17 cellular contexts compared by ENCODE assay signal in the genomic region with DNA sequence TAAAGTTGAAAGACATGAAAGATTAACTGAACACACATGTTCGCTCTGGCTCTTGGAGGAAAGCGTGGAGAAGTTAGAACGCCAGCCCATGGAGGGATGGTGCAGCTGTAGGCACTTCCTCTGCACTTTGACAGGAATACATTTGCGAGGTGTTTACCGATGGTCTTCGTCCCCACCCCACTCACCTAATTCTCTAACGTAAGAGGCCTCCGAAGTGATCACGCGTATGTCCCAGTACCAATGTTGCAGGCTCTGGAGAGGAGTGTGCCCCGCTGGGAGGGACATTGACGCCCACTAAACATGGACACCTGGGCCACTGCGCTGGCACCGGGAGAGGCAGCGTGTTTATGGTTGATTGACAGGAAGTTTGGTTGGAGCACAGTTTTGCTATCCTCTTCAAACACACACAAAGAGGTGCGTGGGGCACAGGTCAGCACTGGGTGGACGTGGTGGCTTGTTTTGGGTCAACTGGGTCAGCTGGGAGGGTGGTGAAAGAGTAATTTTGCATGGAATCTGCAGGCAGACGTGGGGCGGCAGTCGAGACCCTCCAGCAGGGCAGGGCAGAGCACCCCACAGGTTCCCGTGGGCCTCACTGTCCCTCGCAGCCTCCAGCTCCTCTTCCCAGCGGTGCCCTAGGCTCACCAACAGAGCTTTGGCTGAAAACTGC.
"Had no signal": no experiment of that assay in that cellular context is flagged by ENCODE, and none has a peak within 500 bp of the region (broad histone marks: within the 10 kb centered on the region; RNA-seq: fewer than 3 reads in every experiment).

No MANE protein-coding gene starts in this region.

- H3K4me1 Mint-ChIP-seq: stimulated activated memory B cell treated with anti-CD40 and anti-IgM and Interleukin-4, amounts not matched to agents 10 μg/mL and 1 μg/mL and 100 μg/mL, for 72 hours had no signal

- H3K27ac Mint-ChIP-seq: activated T-helper 1 cell treated with anti-CD3 and anti-CD28 coated beads, Interleukin-12 subunit alpha, Interleukin-12 subunit beta, Interleukin-2, Interleukin-4 antibody, amounts not matched to agents 30 ng/mL and 10 ng/mL and 1 ng/mL, durations not matched to agents 14 hours and 24 hours and 36 hours; stimulated activated memory B cell treated with anti-CD40 and anti-IgM and Interleukin-4, amounts not matched to agents 10 μg/mL and 1 μg/mL and 100 μg/mL, for 72 hours; T-helper 1 cell treated with Interleukin-12 subunit alpha and Interleukin-12 subunit beta and Interleukin-4 antibody, amounts not matched to agents 30 μg/mL and 1 μg/mL, for 36 hours had no signal

- H3K27me3 ChIP-seq: brain microvascular endothelial cell, ovary, thyroid gland, uterus had no signal

- H3K27ac ChIP-seq: brain microvascular endothelial cell, epithelial cell of prostate, gastroesophageal sphincter, heart right ventricle, left lung, ovary, thyroid gland, uterus had no signal

- ATAC-seq: gastroesophageal sphincter; heart right ventricle; left lung; mucosa of descending colon; naive thymus-derived CD8-positive, alpha-beta T cell; stimulated activated memory B cell treated with anti-CD40 and anti-IgM and Interleukin-4, amounts not matched to agents 10 μg/mL and 1 μg/mL and 100 μg/mL, for 72 hours had no signal

- H3K36me3 ChIP-seq: brain microvascular endothelial cell, gastroesophageal sphincter, heart right ventricle, left lung, ovary, thyroid gland, uterus had no signal

- H3K4me1 ChIP-seq: gastroesophageal sphincter, thyroid gland, uterus had no signal

- DNase-seq: activated CD4-positive, alpha-beta T cell treated with anti-CD3 and anti-CD28 coated beads for 4 hours; anterior cingulate cortex; brain microvascular endothelial cell; effector memory CD4-positive, alpha-beta T cell; heart right ventricle; mucosa of descending colon; naive thymus-derived CD8-positive, alpha-beta T cell; thyroid gland had no signal

- H3K4me3 Mint-ChIP-seq: activated T-helper 1 cell treated with anti-CD3 and anti-CD28 coated beads, Interleukin-12 subunit alpha, Interleukin-12 subunit beta, Interleukin-2, Interleukin-4 antibody, amounts not matched to agents 30 ng/mL and 10 ng/mL and 1 ng/mL, durations not matched to agents 14 hours and 24 hours and 36 hours; central memory CD8-positive, alpha-beta T cell; stimulated activated memory B cell treated with anti-CD40 and anti-IgM and Interleukin-4, amounts not matched to agents 10 μg/mL and 1 μg/mL and 100 μg/mL, for 72 hours; T-helper 1 cell treated with Interleukin-12 subunit alpha and Interleukin-12 subunit beta and Interleukin-4 antibody, amounts not matched to agents 30 μg/mL and 1 μg/mL, for 36 hours had no signal

- H3K4me3 ChIP-seq: gastroesophageal sphincter, heart right ventricle, left lung, mucosa of descending colon, ovary, thyroid gland, uterus had no signal

- H3K9me3 ChIP-seq: gastroesophageal sphincter, heart right ventricle, left lung, mucosa of descending colon, ovary, thyroid gland, uterus had no signal

- H3K27me3 Mint-ChIP-seq: central memory CD8-positive, alpha-beta T cell; stimulated activated memory B cell treated with anti-CD40 and anti-IgM and Interleukin-4, amounts not matched to agents 10 μg/mL and 1 μg/mL and 100 μg/mL, for 72 hours had no signal
